ENCODE assay signal across 29 cellular contexts in the genomic region with DNA sequence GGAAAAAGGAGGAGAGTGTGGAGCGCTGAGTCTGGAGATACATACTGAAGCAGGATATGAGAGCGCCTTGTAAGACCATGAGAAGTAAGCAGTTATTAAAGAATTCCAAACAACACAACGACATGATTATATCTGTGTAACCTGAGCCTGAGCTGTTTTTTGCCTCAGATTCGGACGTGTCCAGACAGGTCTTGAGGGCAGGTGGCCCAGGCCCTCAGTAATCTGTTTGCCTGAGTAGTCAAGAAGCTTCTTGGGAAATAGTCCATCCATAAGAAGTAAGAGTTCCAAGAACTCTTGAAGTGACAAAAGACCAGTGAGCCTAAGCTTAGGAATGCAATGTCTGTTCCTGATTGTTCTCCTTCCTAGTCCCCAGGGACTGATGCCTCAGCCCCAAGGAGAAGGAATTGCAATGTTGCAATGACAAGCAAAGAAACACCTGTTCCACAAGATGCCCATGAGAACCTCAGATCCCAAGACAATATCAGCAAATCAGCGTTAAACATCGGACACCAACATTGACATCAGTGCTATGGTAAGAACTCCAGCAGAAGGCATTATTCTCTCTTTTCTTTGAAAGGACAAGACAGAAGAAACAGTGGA. TPM values are rescaled to one million over a fixed set of nuclear protein-coding genes. Genes with fewer than 3 reads are reported as not detected.
A peak's percentile ranks its signal among the peaks of the same experiment; 100 is the strongest.
DNase-seq lines count a peak whose midpoint lies in the region; TF ChIP-seq lines count a peak whose summit lies in the region.
"Had no signal": no experiment of that assay in that cellular context is flagged by ENCODE, and none has a peak within 500 bp of the region (broad histone marks: within the 10 kb centered on the region; RNA-seq: fewer than 3 reads in every experiment).

No MANE protein-coding gene starts in this region.

- no peak overlapping the region for H3K4me3 Mint-ChIP-seq in MCF 10A (ENCODE audit: unreplicated experiment)
- H3K4me3 Mint-ChIP-seq: activated CD4-positive, alpha-beta T cell treated with anti-CD3 and anti-CD28 coated beads for 36 hours; activated naive CD8-positive, alpha-beta T cell; CD4-positive, CD25-positive, alpha-beta regulatory T cell; neural crest cell had no signal

- no peaks in the 10 kb centered on the region for H3K36me3 Mint-ChIP-seq in MCF 10A (ENCODE audit: insufficient read depth, unreplicated experiment)
- H3K36me3 Mint-ChIP-seq: activated naive CD8-positive, alpha-beta T cell; CD4-positive, CD25-positive, alpha-beta regulatory T cell had no signal

- CTCF ChIA-PET in MCF 10A (lab: Yijun Ruan, JAX), result interaction anchor here (0.5 kb wide), 1 partner anchor 1420 kb away, joined by 5 read pairs; no protein-coding TSS in a partner anchor

- TF ChIP-seq POLR2A in breast epithelium (IDR thresholded peaks at IDR 0.05), result no peak
- no peak for TF ChIP-seq POLR2A in thyroid gland (IDR thresholded peaks at IDR 0.05)

- H3K27me3 Mint-ChIP-seq in MCF 10A (ENCODE audit: insufficient read depth, unreplicated experiment), result peaks cover 10% of the 10 kb centered on the region
- H3K27me3 Mint-ChIP-seq: CD4-positive, CD25-positive, alpha-beta regulatory T cell had no signal

- H3K4me3 ChIP-seq in breast epithelium, result no peak overlapping the region
- no peak overlapping the region for H3K4me3 ChIP-seq in thyroid gland (replicated peaks in 1 of 3)
- H3K4me3 ChIP-seq: right atrium auricular region, suprapubic skin had no signal

- no peak overlapping the region for H3K27ac ChIP-seq in breast epithelium
- H3K27ac ChIP-seq in epithelial cell of prostate, result no peak overlapping the region
- no peak overlapping the region for H3K27ac ChIP-seq in thyroid gland
- H3K27ac ChIP-seq: right atrium auricular region, suprapubic skin had no signal

- H3K4me1 ChIP-seq in breast epithelium (no peaks in the 10 kb centered on the region), thyroid gland (no peaks in the 10 kb centered on the region)
- H3K4me1 ChIP-seq: right atrium auricular region, suprapubic skin had no signal

- intact Hi-C loops in MCF 10A (cut with micrococcal nuclease) (no loop called here), breast epithelium (cut with DNase I; ENCODE audit: low total_unique reads) (no loop called here), thyroid gland (cut with DNase I) (no loop called here)

- H3K4me1 Mint-ChIP-seq in MCF 10A (ENCODE audit: insufficient read depth, unreplicated experiment), result no peaks in the 10 kb centered on the region
- H3K4me1 Mint-ChIP-seq: activated CD4-positive, alpha-beta T cell treated with anti-CD3 and anti-CD28 coated beads for 36 hours; CD4-positive, CD25-positive, alpha-beta regulatory T cell; neural crest cell had no signal

- H3K36me3 ChIP-seq in breast epithelium (no peaks in the 10 kb centered on the region), thyroid gland (no peaks in the 10 kb centered on the region)
- H3K36me3 ChIP-seq: right atrium auricular region, suprapubic skin had no signal

- POLR2A ChIA-PET in MCF 10A (lab: Yijun Ruan, JAX), result interaction anchor here (0.7 kb wide), 1 partner anchor 1120 kb away, joined by 3 read pairs; no protein-coding TSS in a partner anchor

- H3K27me3 ChIP-seq in breast epithelium, result no peaks in the 10 kb centered on the region
- no peaks in the 10 kb centered on the region for H3K27me3 ChIP-seq in thyroid gland
- H3K27me3 ChIP-seq: right atrium auricular region, suprapubic skin had no signal

- peak; percentile 73 for DNase-seq in MCF 10A (ENCODE audit: unreplicated experiment)
- DNase-seq in breast epithelium (ENCODE audit: low spot score in 2 of 2), result no peak
- DNase-seq in NCI-H2171 treated with DMSO at 0.1 percent for 48 hours (lab: John Stamatoyannopoulos, UW), result peak; percentile 73
- DNase-seq in epithelial cell of prostate (ENCODE audit: low read depth, low spot score), result peak; percentile 37
- DNase-seq in thyroid gland, result no peak
- DNase-seq in GDM1 (lab: John Stamatoyannopoulos, UW), result no peak
- DNase-seq in D341Med (ENCODE audit: low spot score), result no peak
- DNase-seq: activated CD4-positive, alpha-beta T cell treated with anti-CD3 and anti-CD28 coated beads for 36 hours; activated effector memory CD4-positive, alpha-beta T cell treated with anti-CD3 and anti-CD28 coated beads, Interleukin-2, amount 50 U/mL, for 16 hours; activated T-cell treated with anti-CD3 and anti-CD28 coated beads, Interleukin-2, amount 50 U/mL, for 1 hour; AML-193; Calu3; CD4-positive, CD25-positive, alpha-beta regulatory T cell; HCEC 1CT; Kasumi-1; mesendoderm; NCI-H1694 treated with DMSO at 0.1 percent for 48 hours; NCI-H524 treated with DMSO at 0.1 percent for 48 hours; posterior cingulate gyrus; SIG-M5; stimulated activated CD4-positive, alpha-beta T cell treated with anti-CD3 and anti-CD28 coated beads, Interleukin-1b, Interleukin-23, amount 100 ng/mL, for 48 hours; stimulated activated naive CD4-positive, alpha-beta T cell treated with Interleukin-2 at 50 U/mL for 16 hours; SW 1271 had no signal

- no peak overlapping the region for H3K27ac Mint-ChIP-seq in MCF 10A (ENCODE audit: low read depth, unreplicated experiment)
- H3K27ac Mint-ChIP-seq: activated CD4-positive, alpha-beta T cell treated with anti-CD3 and anti-CD28 coated beads for 36 hours; activated naive CD8-positive, alpha-beta T cell; CD4-positive, CD25-positive, alpha-beta regulatory T cell had no signal

- H3K9me3 ChIP-seq in breast epithelium (no peaks in the 10 kb centered on the region), thyroid gland (no peaks in the 10 kb centered on the region)
- H3K9me3 ChIP-seq: right atrium auricular region, suprapubic skin had no signal

- 66 to 75% methylated on average over 7 of the region's 7 CpGs for WGBS in thyroid gland, 2 donors

- no TSS peak for BruUV-seq in MCF 10A (replicated peaks; lab: Mats Ljungman, UMichigan)

- H3K9me3 Mint-ChIP-seq in MCF 10A (ENCODE audit: unreplicated experiment), result no peaks in the 10 kb centered on the region
- H3K9me3 Mint-ChIP-seq: neural crest cell had no signal

- TF ChIP-seq CTCF in MCF 10A (IDR thresholded peaks at IDR 0.05; ENCODE audit: unreplicated experiment) (no peak), breast epithelium (IDR thresholded peaks at IDR 0.05) (no peak), thyroid gland (IDR thresholded peaks at IDR 0.05) (no peak)

RNA-seq across cellular contexts. Expression of a gene that starts 34.7 kb away (rescaled TPM):
- total RNA-seq in MCF 10A (2022), result not detected in 2 replicates
- not detected for total RNA-seq in breast epithelium
- total RNA-seq in thyroid gland, result under 1 TPM in 1 of 4 donors, not detected in 3; 0.11 TPM
- total RNA-seq: activated CD4-positive, alpha-beta T cell treated with anti-CD3 and anti-CD28 coated beads for 36 hours; activated CD8-positive, alpha-beta memory T cell treated with anti-CD3 and anti-CD28 coated beads for 36 hours; Calu3; CD4-positive, CD25-positive, alpha-beta regulatory T cell; right atrium auricular region; suprapubic skin; ureter had no signal

Comparison
In these comparisons a context has a peak if more than half of its experiments do, and no peak if none do; other contexts are left out.
1. DNase-seq: peak in MCF 10A (single experiment), NCI-H2171 treated with DMSO at 0.1 percent for 48 hours (single experiment) and epithelial cell of prostate (single experiment); none in breast epithelium (0 of 2), thyroid gland (0 of 2), GDM1 (single experiment) and D341Med (single experiment).